ENCODE assay signal across 2 cellular contexts in genomic region chr6:36730424-36731380, GRCh38.
TF ChIP-seq lines count a peak whose summit lies in the region.

No MANE protein-coding gene starts in this region.

TF ChIP-seq in HEK293, 187 proteins besides CTCF, POLR2A, EP300 and RAD21:
- TF ChIP-seq ZSCAN4 (tag by site-specific recombination; IDR thresholded peaks at IDR 0.05) (peak; percentile 86), ZFHX2 (tag by site-specific recombination; conservative IDR thresholded peaks at IDR 0.05) (peak; percentile 81), SCRT2 (tag by site-specific recombination; IDR thresholded peaks at IDR 0.05) (no peak), EGR2 (tag by site-specific recombination; IDR thresholded peaks at IDR 0.05; ENCODE audit: low read depth) (peak; percentile 60; the same call in 1 of the 2 replicates)

TF ChIP-seq in K562, 482 proteins besides CTCF, POLR2A, EP300 and RAD21:
- TF ChIP-seq ETS1 (conservative IDR thresholded peaks at IDR 0.05; ENCODE audit: control insufficient read depth, low read depth, low read length) = no peak
- no peak for TF ChIP-seq SNRNP70 (optimal IDR thresholded peaks at IDR 0.05; ENCODE audit: low read depth, low read length)
- TF ChIP-seq BACH1 (tag; IDR thresholded peaks at IDR 0.05) = no peak
- peak; percentile 52; the same call in 1 of the 2 replicates for TF ChIP-seq ELF4 (CRISPR knock-in tag; IDR thresholded peaks at IDR 0.05)
- TF ChIP-seq RBM25 (IDR thresholded peaks at IDR 0.05; ENCODE audit: low read depth, low read length, severe bottlenecking) = no peak
- TF ChIP-seq NFRKB (IDR thresholded peaks at IDR 0.05; ENCODE audit: low read depth) = no peak
- TF ChIP-seq CBX1 (IDR thresholded peaks at IDR 0.05; ENCODE audit: low read depth) = no peak
